In genomic region chr1:43511394-43511793, GRCh38 we compare ENCODE assay signal across 26 cellular contexts.
"Had no signal": no experiment of that assay in that cellular context is flagged by ENCODE, and none has a peak within 500 bp of the region (broad histone marks: within the 10 kb centered on the region; RNA-seq: fewer than 3 reads in every experiment).

No MANE protein-coding gene starts in this region.

- ATAC-seq: activated CD8-positive, alpha-beta T cell treated with anti-CD3 and anti-CD28 coated beads, Interleukin-2, amount 10 ng/mL, durations not matched to agents 7 days and 5 days; activated naive CD4-positive, alpha-beta T cell treated with anti-CD3 and anti-CD28 coated beads, Interleukin-2, amount 50 U/mL, for 72 hours; activated naive CD8-positive, alpha-beta T cell treated with anti-CD3 and anti-CD28 coated beads, Interleukin-2, amount 50 U/mL, for 24 hours; activated T-cell treated with anti-CD3 and anti-CD28 coated beads, Interleukin-2, amount 50 U/mL, for 4 hours; Panc1; Right ventricle myocardium inferior had no signal

- H3K27ac ChIP-seq: SK-N-MC had no signal

- H3K4me3 ChIP-seq: SK-N-MC had no signal

- DNase-seq: activated CD4-positive, alpha-beta T cell treated with anti-CD3 and anti-CD28 coated beads for 48 hours; activated CD4-positive, alpha-beta T cell treated with anti-CD3 and anti-CD28 coated beads, Interleukin-2, amount 50 U/mL, for 4 hours; activated CD4-positive, CD25-positive, alpha-beta regulatory T cell treated with anti-CD3 and anti-CD28 coated beads, Interleukin-2, amount 50 U/mL, for 72 hours; activated CD8-positive, alpha-beta T cell treated with anti-CD3 and anti-CD28 coated beads, Interleukin-2, amount 10 ng/mL, durations not matched to agents 7 days and 5 days; activated effector memory CD4-positive, alpha-beta T cell treated with anti-CD3 and anti-CD28 coated beads, Interleukin-2, amount 50 U/mL, for 16 hours; activated naive CD4-positive, alpha-beta T cell treated with Interleukin-2 at 50 U/mL for 16 hours; activated naive CD8-positive, alpha-beta T cell treated with anti-CD3 and anti-CD28 coated beads, Interleukin-2, amount 50 U/mL, for 24 hours; activated T-cell treated with anti-CD3 and anti-CD28 coated beads, Interleukin-2, amount 50 U/mL, for 4 hours; amniotic stem cell; MM.1S; NCI-H146; NCI-H187 treated with DMSO at 0.1 percent for 48 hours; NCI-H2081 treated with DMSO at 0.1 percent for 48 hours; NCI-H2171 treated with DMSO at 0.1 percent for 48 hours; NCI-H226; NCI-H510A treated with DMSO at 0.1 percent for 48 hours; NCI-H69; NK-92 treated with Interleukin-12 subunit alpha and Interleukin-12 subunit beta, amount 100 ng/mL, for 24 hours; OCI-M1; RPMI8226; SW 1271 had no signal

- FAIRE-seq: astrocyte had no signal
